1 cellular context compared by ENCODE assay signal in the genomic region with DNA sequence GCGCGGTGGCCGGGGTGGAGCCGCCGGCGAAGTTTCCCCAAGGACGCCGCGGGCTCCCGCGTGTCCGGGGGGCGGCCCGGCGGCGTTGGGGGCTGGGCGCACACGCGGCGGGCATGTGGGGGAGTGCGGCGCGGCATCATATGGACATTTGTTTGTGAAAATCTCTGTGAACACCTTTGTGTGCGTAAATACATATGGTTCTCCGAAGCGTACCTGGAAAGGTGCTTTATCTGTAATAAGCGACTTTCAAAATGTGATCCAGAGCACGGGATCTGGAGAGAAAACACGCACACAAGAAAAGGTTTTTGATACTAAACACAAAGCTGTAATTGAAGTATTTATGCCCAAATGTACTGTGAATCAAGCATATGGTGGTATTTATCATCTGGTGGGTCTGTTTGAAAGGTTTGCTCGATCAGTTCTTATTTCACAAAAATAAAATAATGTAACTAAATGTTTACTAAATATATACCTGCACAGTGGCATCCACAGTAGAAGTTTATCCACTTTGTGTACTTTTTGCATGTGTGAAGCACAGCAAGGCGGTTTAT.
TF ChIP-seq lines count a peak whose summit lies in the region.

No MANE protein-coding gene starts in this region.

TF ChIP-seq in HepG2, 621 proteins besides CTCF, POLR2A, EP300 and RAD21 (continued from another document and continues in another):
- TF ChIP-seq ZNF670 (CRISPR knock-in tag; IDR thresholded peaks at IDR 0.05; ENCODE audit: borderline replicate concordance): no peak
- TF ChIP-seq ZNF30 (CRISPR knock-in tag; IDR thresholded peaks at IDR 0.05): no peak
- TF ChIP-seq, protein P1, sequence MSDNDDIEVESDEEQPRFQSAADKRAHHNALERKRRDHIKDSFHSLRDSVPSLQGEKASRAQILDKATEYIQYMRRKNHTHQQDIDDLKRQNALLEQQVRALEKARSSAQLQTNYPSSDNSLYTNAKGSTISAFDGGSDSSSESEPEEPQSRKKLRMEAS (IDR thresholded peaks at IDR 0.05): peak; percentile 89
- TF ChIP-seq PHF8 (CRISPR knock-in tag; IDR thresholded peaks at IDR 0.05): 0 out of 2 replicates have a peak, but pooled peaks have one; percentile 8
- TF ChIP-seq ZNF672 (CRISPR knock-in tag; IDR thresholded peaks at IDR 0.05): no peak
- TF ChIP-seq, protein P2, sequence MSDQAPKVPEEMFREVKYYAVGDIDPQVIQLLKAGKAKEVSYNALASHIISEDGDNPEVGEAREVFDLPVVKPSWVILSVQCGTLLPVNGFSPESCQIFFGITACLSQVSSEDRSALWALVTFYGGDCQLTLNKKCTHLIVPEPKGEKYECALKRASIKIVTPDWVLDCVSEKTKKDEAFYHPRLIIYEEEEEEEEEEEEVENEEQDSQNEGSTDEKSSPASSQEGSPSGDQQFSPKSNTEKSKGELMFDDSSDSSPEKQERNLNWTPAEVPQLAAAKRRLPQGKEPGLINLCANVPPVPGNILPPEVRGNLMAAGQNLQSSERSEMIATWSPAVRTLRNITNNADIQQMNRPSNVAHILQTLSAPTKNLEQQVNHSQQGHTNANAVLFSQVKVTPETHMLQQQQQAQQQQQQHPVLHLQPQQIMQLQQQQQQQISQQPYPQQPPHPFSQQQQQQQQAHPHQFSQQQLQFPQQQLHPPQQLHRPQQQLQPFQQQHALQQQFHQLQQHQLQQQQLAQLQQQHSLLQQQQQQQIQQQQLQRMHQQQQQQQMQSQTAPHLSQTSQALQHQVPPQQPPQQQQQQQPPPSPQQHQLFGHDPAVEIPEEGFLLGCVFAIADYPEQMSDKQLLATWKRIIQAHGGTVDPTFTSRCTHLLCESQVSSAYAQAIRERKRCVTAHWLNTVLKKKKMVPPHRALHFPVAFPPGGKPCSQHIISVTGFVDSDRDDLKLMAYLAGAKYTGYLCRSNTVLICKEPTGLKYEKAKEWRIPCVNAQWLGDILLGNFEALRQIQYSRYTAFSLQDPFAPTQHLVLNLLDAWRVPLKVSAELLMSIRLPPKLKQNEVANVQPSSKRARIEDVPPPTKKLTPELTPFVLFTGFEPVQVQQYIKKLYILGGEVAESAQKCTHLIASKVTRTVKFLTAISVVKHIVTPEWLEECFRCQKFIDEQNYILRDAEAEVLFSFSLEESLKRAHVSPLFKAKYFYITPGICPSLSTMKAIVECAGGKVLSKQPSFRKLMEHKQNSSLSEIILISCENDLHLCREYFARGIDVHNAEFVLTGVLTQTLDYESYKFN (CRISPR knock-in tag; conservative IDR thresholded peaks at IDR 0.05): 0 out of 2 replicates have a peak, but pooled peaks have one; percentile 16
- TF ChIP-seq POLR2G (IDR thresholded peaks at IDR 0.05; ENCODE audit: low read depth, low read length): 0 out of 2 replicates have a peak, but pooled peaks have one; percentile 27
- 0 out of 2 replicates have a peak, but pooled peaks have one; percentile 32 for TF ChIP-seq SAP130 (CRISPR knock-in tag; IDR thresholded peaks at IDR 0.05; ENCODE audit: low read depth)
- TF ChIP-seq GABPB1 (CRISPR knock-in tag; IDR thresholded peaks at IDR 0.05): peak; percentile 38; the same call in 1 of the 2 replicates
- 0 out of 2 replicates have a peak, but pooled peaks have one; percentile 32 for TF ChIP-seq ETV5 (CRISPR knock-in tag; IDR thresholded peaks at IDR 0.05; ENCODE audit: borderline replicate concordance)
- no peak for TF ChIP-seq CBX5 (CRISPR knock-in tag; IDR thresholded peaks at IDR 0.05; ENCODE audit: borderline replicate concordance)
- no peak for TF ChIP-seq ASH2L (IDR thresholded peaks at IDR 0.05; ENCODE audit: insufficient read length, low read depth, low read length)
- no peak for TF ChIP-seq KLF6 (CRISPR knock-in tag; IDR thresholded peaks at IDR 0.05)
- TF ChIP-seq FOXO1 (CRISPR knock-in tag; IDR thresholded peaks at IDR 0.05): 0 out of 2 replicates have a peak, but pooled peaks have one; percentile 20
- TF ChIP-seq SAFB2 (CRISPR knock-in tag; IDR thresholded peaks at IDR 0.05; ENCODE audit: borderline replicate concordance, low read depth): no peak
- TF ChIP-seq RARG (CRISPR knock-in tag; IDR thresholded peaks at IDR 0.05; ENCODE audit: low read depth): no peak
- TF ChIP-seq ZNF251 (CRISPR knock-in tag; IDR thresholded peaks at IDR 0.05): no peak
- no peak for TF ChIP-seq RFX3 (CRISPR knock-in tag; IDR thresholded peaks at IDR 0.05)
- TF ChIP-seq IKZF4 (CRISPR knock-in tag; IDR thresholded peaks at IDR 0.05; ENCODE audit: borderline replicate concordance, low read depth, not compliant biosample characterization): no peak
- 0 out of 2 replicates have a peak, but pooled peaks have one; percentile 11 for TF ChIP-seq ELF4 (CRISPR knock-in tag; IDR thresholded peaks at IDR 0.05; ENCODE audit: borderline replicate concordance)
- 0 out of 2 replicates have a peak, but pooled peaks have one; percentile 26 for TF ChIP-seq ZNF33B (CRISPR knock-in tag; IDR thresholded peaks at IDR 0.05)
- no peak for TF ChIP-seq SUZ12 (IDR thresholded peaks at IDR 0.05; ENCODE audit: low read depth, low read length)
- TF ChIP-seq ZKSCAN5 (CRISPR knock-in tag; IDR thresholded peaks at IDR 0.05): no peak
- TF ChIP-seq RARA (CRISPR knock-in tag; IDR thresholded peaks at IDR 0.05): peak; percentile 60
- 0 out of 2 replicates have a peak, but pooled peaks have one; percentile 10 for TF ChIP-seq SMAD3 (CRISPR knock-in tag; IDR thresholded peaks at IDR 0.05)
- TF ChIP-seq ZNF431 (CRISPR knock-in tag; IDR thresholded peaks at IDR 0.05; ENCODE audit: borderline replicate concordance, low read depth): no peak
- TF ChIP-seq CREM (IDR thresholded peaks at IDR 0.05): no peak
- TF ChIP-seq CREM (CRISPR knock-in tag; IDR thresholded peaks at IDR 0.05): no peak
- TF ChIP-seq YEATS2 (CRISPR knock-in tag; IDR thresholded peaks at IDR 0.05; ENCODE audit: borderline replicate concordance): no peak
- TF ChIP-seq ZNF724P (CRISPR knock-in tag; IDR thresholded peaks at IDR 0.05; ENCODE audit: borderline replicate concordance): no peak
- TF ChIP-seq, protein P3, sequence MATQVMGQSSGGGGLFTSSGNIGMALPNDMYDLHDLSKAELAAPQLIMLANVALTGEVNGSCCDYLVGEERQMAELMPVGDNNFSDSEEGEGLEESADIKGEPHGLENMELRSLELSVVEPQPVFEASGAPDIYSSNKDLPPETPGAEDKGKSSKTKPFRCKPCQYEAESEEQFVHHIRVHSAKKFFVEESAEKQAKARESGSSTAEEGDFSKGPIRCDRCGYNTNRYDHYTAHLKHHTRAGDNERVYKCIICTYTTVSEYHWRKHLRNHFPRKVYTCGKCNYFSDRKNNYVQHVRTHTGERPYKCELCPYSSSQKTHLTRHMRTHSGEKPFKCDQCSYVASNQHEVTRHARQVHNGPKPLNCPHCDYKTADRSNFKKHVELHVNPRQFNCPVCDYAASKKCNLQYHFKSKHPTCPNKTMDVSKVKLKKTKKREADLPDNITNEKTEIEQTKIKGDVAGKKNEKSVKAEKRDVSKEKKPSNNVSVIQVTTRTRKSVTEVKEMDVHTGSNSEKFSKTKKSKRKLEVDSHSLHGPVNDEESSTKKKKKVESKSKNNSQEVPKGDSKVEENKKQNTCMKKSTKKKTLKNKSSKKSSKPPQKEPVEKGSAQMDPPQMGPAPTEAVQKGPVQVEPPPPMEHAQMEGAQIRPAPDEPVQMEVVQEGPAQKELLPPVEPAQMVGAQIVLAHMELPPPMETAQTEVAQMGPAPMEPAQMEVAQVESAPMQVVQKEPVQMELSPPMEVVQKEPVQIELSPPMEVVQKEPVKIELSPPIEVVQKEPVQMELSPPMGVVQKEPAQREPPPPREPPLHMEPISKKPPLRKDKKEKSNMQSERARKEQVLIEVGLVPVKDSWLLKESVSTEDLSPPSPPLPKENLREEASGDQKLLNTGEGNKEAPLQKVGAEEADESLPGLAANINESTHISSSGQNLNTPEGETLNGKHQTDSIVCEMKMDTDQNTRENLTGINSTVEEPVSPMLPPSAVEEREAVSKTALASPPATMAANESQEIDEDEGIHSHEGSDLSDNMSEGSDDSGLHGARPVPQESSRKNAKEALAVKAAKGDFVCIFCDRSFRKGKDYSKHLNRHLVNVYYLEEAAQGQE (IDR thresholded peaks at IDR 0.05; ENCODE audit: borderline replicate concordance in 1 of 2, low read depth in 1 of 2, low read length in 2 of 2): peak in 1 of 2 experiments; percentile 23; a peak in 1 of 4 replicates
- TF ChIP-seq RBFOX2 (IDR thresholded peaks at IDR 0.05; ENCODE audit: low read depth, low read length): no peak
- no peak for TF ChIP-seq PRDM10 (CRISPR knock-in tag; IDR thresholded peaks at IDR 0.05; ENCODE audit: low read depth)
- TF ChIP-seq POLR2AphosphoS5 (IDR thresholded peaks at IDR 0.05; ENCODE audit: low read depth, low read length): no peak
- no peak for TF ChIP-seq IKZF1 (IDR thresholded peaks at IDR 0.05)
- TF ChIP-seq, protein P4, sequence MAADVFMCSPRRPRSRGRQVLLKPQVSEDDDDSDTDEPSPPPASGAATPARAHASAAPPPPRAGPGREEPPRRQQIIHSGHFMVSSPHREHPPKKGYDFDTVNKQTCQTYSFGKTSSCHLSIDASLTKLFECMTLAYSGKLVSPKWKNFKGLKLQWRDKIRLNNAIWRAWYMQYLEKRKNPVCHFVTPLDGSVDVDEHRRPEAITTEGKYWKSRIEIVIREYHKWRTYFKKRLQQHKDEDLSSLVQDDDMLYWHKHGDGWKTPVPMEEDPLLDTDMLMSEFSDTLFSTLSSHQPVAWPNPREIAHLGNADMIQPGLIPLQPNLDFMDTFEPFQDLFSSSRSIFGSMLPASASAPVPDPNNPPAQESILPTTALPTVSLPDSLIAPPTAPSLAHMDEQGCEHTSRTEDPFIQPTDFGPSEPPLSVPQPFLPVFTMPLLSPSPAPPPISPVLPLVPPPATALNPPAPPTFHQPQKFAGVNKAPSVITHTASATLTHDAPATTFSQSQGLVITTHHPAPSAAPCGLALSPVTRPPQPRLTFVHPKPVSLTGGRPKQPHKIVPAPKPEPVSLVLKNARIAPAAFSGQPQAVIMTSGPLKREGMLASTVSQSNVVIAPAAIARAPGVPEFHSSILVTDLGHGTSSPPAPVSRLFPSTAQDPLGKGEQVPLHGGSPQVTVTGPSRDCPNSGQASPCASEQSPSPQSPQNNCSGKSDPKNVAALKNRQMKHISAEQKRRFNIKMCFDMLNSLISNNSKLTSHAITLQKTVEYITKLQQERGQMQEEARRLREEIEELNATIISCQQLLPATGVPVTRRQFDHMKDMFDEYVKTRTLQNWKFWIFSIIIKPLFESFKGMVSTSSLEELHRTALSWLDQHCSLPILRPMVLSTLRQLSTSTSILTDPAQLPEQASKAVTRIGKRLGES (CRISPR knock-in tag; IDR thresholded peaks at IDR 0.05; ENCODE audit: borderline replicate concordance): 0 out of 2 replicates have a peak, but pooled peaks have one; percentile 44
- TF ChIP-seq REXO4 (CRISPR knock-in tag; IDR thresholded peaks at IDR 0.05; ENCODE audit: borderline replicate concordance): no peak
- no peak for TF ChIP-seq CEBPZ (IDR thresholded peaks at IDR 0.05; ENCODE audit: low read length)
- 0 out of 2 replicates have a peak, but pooled peaks have one; percentile 25 for TF ChIP-seq SRY (CRISPR knock-in tag; IDR thresholded peaks at IDR 0.05)
- TF ChIP-seq ZNF614 (CRISPR knock-in tag; IDR thresholded peaks at IDR 0.05; ENCODE audit: borderline replicate concordance): peak; percentile 19; the same call in 1 of the 2 replicates
- no peak for TF ChIP-seq KDM2A (CRISPR knock-in tag; IDR thresholded peaks at IDR 0.05; ENCODE audit: borderline replicate concordance, low read depth)
- 0 out of 2 replicates have a peak, but pooled peaks have one; percentile 5 for TF ChIP-seq TAF1 (CRISPR knock-in tag; IDR thresholded peaks at IDR 0.05)
- peak; percentile 63; the same call in 1 of the 2 replicates for TF ChIP-seq MLX (CRISPR knock-in tag; IDR thresholded peaks at IDR 0.05)
